20 cellular contexts compared by ENCODE assay signal in the genomic region with DNA sequence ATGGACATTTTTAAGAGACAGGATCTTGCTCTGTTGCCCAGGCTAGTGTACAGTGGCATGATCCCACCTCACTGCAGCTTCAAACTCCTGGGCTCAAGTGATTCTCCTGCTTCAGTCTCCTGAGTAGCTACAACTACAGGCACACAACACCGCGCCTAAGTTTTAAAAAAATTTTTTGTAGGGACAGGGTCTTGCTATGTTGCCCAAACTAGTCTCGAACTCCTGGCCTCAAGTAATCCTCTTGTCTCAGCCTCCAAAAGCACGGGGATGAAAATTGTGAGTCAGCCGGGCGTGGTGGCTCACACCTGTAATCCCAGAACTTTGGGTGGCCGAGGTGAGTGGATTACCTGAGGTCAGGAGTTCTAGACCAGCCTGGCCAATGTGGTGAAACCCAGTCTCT. TPM values are rescaled to one million over a fixed set of nuclear protein-coding genes. Genes with fewer than 3 reads are reported as not detected.
DNase-seq lines count a peak whose midpoint lies in the region; ATAC-seq, FAIRE-seq and TF ChIP-seq lines count a peak whose summit lies in the region.
"Had no signal": no experiment of that assay in that cellular context is flagged by ENCODE, and none has a peak within 500 bp of the region (broad histone marks: within the 10 kb centered on the region; RNA-seq: fewer than 3 reads in every experiment).

No MANE protein-coding gene starts in this region.

- no peaks in the 10 kb centered on the region for H3K4me1 ChIP-seq in HEK293 (ENCODE audit: control insufficient read depth, insufficient read depth, low read length)
- peaks cover 20% of the 10 kb centered on the region for H3K4me1 ChIP-seq in Loucy (ENCODE audit: insufficient read depth, low read length, poor library complexity, severe bottlenecking)
- H3K4me1 ChIP-seq in K562 (replicated peaks in 1 of 2; ENCODE audit: control insufficient read depth in 2 of 2, insufficient read depth in 2 of 2, low read length in 2 of 2) = no peaks in the 10 kb centered on the region
- no peaks in the 10 kb centered on the region for H3K4me1 ChIP-seq in Peyer's patch
- H3K4me1 ChIP-seq in stomach = peaks cover 0 to 9% (median 4%) of the 10 kb centered on the region in 4 donors

- H3K9ac ChIP-seq in Loucy (ENCODE audit: low read depth, low read length, poor library complexity, severe bottlenecking) (no peak overlapping the region), K562 (ENCODE audit: insufficient read depth in 1 of 2, low read depth in 2 of 2, low read length in 2 of 2) (no peak overlapping the region)
- H3K9ac ChIP-seq: GM23248 had no signal

- TF ChIP-seq CTCF in HEK293 (tag by site-specific recombination; IDR thresholded peaks at IDR 0.05) (no peak), Loucy (conservative IDR thresholded peaks at IDR 0.05; ENCODE audit: low read length) (no peak), K562 (IDR thresholded peaks at IDR 0.05 in 2 of 3, conservative IDR thresholded peaks at IDR 0.05 in 1 of 3; ENCODE audit: insufficient read depth in 2 of 3, low read depth in 1 of 3, low read length in 3 of 3) (no peak), Peyer's patch (IDR thresholded peaks at IDR 0.05) (no peak), GM13977 (IDR thresholded peaks at IDR 0.05; ENCODE audit: extremely low read depth, insufficient read depth, missing control alignments) (no peak), stomach (IDR thresholded peaks at IDR 0.05) (no peak)

- peaks cover 38% of the 10 kb centered on the region for H3K79me2 ChIP-seq in Loucy (ENCODE audit: insufficient read depth, low read length)
- H3K79me2 ChIP-seq in K562 (ENCODE audit: control insufficient read depth, insufficient read depth, low read length) = peaks cover 20% of the 10 kb centered on the region; the same call in 2 of the 3 replicates

- H3K9me3 ChIP-seq in HEK293 (ENCODE audit: control insufficient read depth, insufficient read depth, low read depth, low read length) = no peaks in the 10 kb centered on the region
- no peaks in the 10 kb centered on the region for H3K9me3 ChIP-seq in Loucy (ENCODE audit: insufficient read depth, low read depth, low read length)
- no peaks in the 10 kb centered on the region for H3K9me3 ChIP-seq in T-helper 17 cell (ENCODE audit: control insufficient read depth, low read length, poor library complexity, severe bottlenecking)
- no peaks in the 10 kb centered on the region for H3K9me3 ChIP-seq in K562 (replicated peaks; ENCODE audit: control insufficient read depth, insufficient read depth, low read depth, low read length)
- H3K9me3 ChIP-seq in Peyer's patch = no peaks in the 10 kb centered on the region
- H3K9me3 ChIP-seq in stomach = no peaks in the 10 kb centered on the region

- peak overlapping the region; percentile 11 for H3K27ac Mint-ChIP-seq in T-helper 17 cell
- H3K27ac Mint-ChIP-seq: H9 had no signal

- peak overlapping the region; percentile 38 for H3K4me2 ChIP-seq in Loucy (ENCODE audit: low read depth, low read length, poor library complexity, severe bottlenecking)
- no peak overlapping the region for H3K4me2 ChIP-seq in K562 (ENCODE audit: insufficient read depth, low read length)

- H3K4me3 ChIP-seq in HEK293 (ENCODE audit: low read depth, low read length) (no peak overlapping the region), Loucy (ENCODE audit: low read length, poor library complexity, severe bottlenecking) (no peak overlapping the region), K562 (no peak overlapping the region), Peyer's patch (no peak overlapping the region), stomach (no peak overlapping the region)
- H3K4me3 ChIP-seq: GM23248 had no signal

- H3K36me3 ChIP-seq in HEK293 (ENCODE audit: control insufficient read depth in 2 of 2, insufficient read depth in 1 of 2, low read length in 2 of 2) (peaks cover 55 to 56% of the 10 kb centered on the region in 2 experiments), Loucy (ENCODE audit: insufficient read depth, low read length) (peaks cover 60% of the 10 kb centered on the region), K562 (ENCODE audit: control insufficient read depth, insufficient read depth, low read length) (peaks cover 81% of the 10 kb centered on the region), Peyer's patch (peaks cover 0 to 74% (median 0%) of the 10 kb centered on the region in 3 donors), stomach (peaks cover 31 to 99% (median 93%) of the 10 kb centered on the region in 4 donors)

- TF ChIP-seq RAD21 in K562 (CRISPR knock-in tag; conservative IDR thresholded peaks at IDR 0.05 in 1 of 2, IDR thresholded peaks at IDR 0.05 in 1 of 2) = no peak

- no peak for ATAC-seq in T-helper 17 cell
- no peak for ATAC-seq in K562
- ATAC-seq: HCT116 had no signal

- H3K9me1 ChIP-seq in K562 (ENCODE audit: control insufficient read depth, insufficient read depth, low read length) = no peaks in the 10 kb centered on the region

- no peaks in the 10 kb centered on the region for H3K9me2 ChIP-seq in Loucy (replicated peaks; ENCODE audit: low read depth, low read length)

- in situ Hi-C loops in K562 (cut with MboI) (no loop called here), GM13977 (cut with MboI; ENCODE audit: low pct_unique_long_range_greater_than_20kb, low sequenced_read_pairs, unreplicated experiment) (no loop called here)

- DNase-seq in T-helper 17 cell (no peak), K562 (ENCODE audit: extremely low read depth in 1 of 4, low spot score in 3 of 4) (no peak), Peyer's patch (no peak), SIG-M5 treated with dmso at 0.1 percent for 504 hours (lab: John Stamatoyannopoulos, UW; ENCODE audit: unreplicated experiment) (no peak), GM13977 (ENCODE audit: low spot score) (no peak), stomach (no peak)
- DNase-seq: C1 segment of cervical spinal cord; Calu3; CD4-positive, alpha-beta memory T cell; COR-L47; DMS53; DMS79 treated with DMSO at 0.1 percent for 48 hours; GF-D8; GM23248; H9; HFFc6 had no signal

- H2AFZ ChIP-seq in Loucy (ENCODE audit: low read length) = no peak overlapping the region
- H2AFZ ChIP-seq in K562 (ENCODE audit: low read depth, low read length) = no peak overlapping the region
- H2AFZ ChIP-seq: GM23248 had no signal

- H4K20me1 ChIP-seq in Loucy (ENCODE audit: insufficient read depth, low read length, poor library complexity, severe bottlenecking) (peaks cover 11% of the 10 kb centered on the region), K562 (replicated peaks; ENCODE audit: control insufficient read depth, insufficient read depth, low read length) (no peaks in the 10 kb centered on the region)

- peaks cover 17% of the 10 kb centered on the region for H3K4me1 Mint-ChIP-seq in T-helper 17 cell

- no peak overlapping the region for H3K4me3 Mint-ChIP-seq in T-helper 17 cell
- H3K4me3 Mint-ChIP-seq: H9, HFFc6 had no signal

- TF ChIP-seq EP300 in K562 (IDR thresholded peaks at IDR 0.05; ENCODE audit: low read length) (no peak), stomach (IDR thresholded peaks at IDR 0.05) (no peak)

- no peaks in the 10 kb centered on the region for H3K27me3 ChIP-seq in Loucy (ENCODE audit: insufficient read depth, low read length, poor library complexity, severe bottlenecking)
- H3K27me3 ChIP-seq in K562 (ENCODE audit: control insufficient read depth in 2 of 2, insufficient read depth in 2 of 2, low read length in 2 of 2) = no peaks in the 10 kb centered on the region
- H3K27me3 ChIP-seq in Peyer's patch = no peaks in the 10 kb centered on the region
- H3K27me3 ChIP-seq in stomach = no peaks in the 10 kb centered on the region

- no peaks in the 10 kb centered on the region for H3K27me3 Mint-ChIP-seq in T-helper 17 cell
- H3K27me3 Mint-ChIP-seq: CD4-positive, alpha-beta memory T cell had no signal

- TF ChIP-seq POLR2A in K562 (conservative IDR thresholded peaks at IDR 0.05) (no peak), Peyer's patch (IDR thresholded peaks at IDR 0.05) (no peak), stomach (IDR thresholded peaks at IDR 0.05) (no peak)

- CTCF ChIA-PET in HEK293 (lab: Yijun Ruan, JAX) (interaction anchor here (0.6 to 0.9 kb wide), 2 partner anchors 15 to 69 kb away, joined by 5 read pairs; no protein-coding TSS in a partner anchor), K562 (lab: Yijun Ruan, JAX; ENCODE audit: low intra/inter-chr PET ratio) (no interaction called here)

- no TSS peak for BruUV-seq in K562 (replicated peaks; lab: Mats Ljungman, UMichigan)

- intact Hi-C loops in K562 (cut with micrococcal nuclease) (no loop called here), stomach (cut with DNase I; ENCODE audit: low total_unique reads) (no loop called here)

- POLR2A ChIA-PET in HEK293 (lab: Yijun Ruan, JAX) = no interaction called here
- POLR2A ChIA-PET in K562 (lab: Yijun Ruan, JAX) = no interaction called here

- FAIRE-seq in K562 (lab: Jason Lieb, UNC) = no peak
- FAIRE-seq: GM12891 had no signal

- no peaks in the 10 kb centered on the region for H3F3A ChIP-seq in Loucy (ENCODE audit: low read depth)

- 97% methylated on average over 7 of the region's 7 CpGs for WGBS in K562 (ENCODE audit: insufficient coverage, low coverage, missing lambda C conversion rate)
- 93 to 98% (median 97%) methylated on average over 7 of the region's 7 CpGs for WGBS in stomach, 5 donors

- peaks cover 7% of the 10 kb centered on the region for H3K36me3 Mint-ChIP-seq in T-helper 17 cell (ENCODE audit: low read depth)

- no peak overlapping the region for H3K27ac ChIP-seq in HEK293 (ENCODE audit: extremely low read depth, low read depth, low read length)
- H3K27ac ChIP-seq in K562 (ENCODE audit: extremely low read depth, low read depth, low read length) = no peak overlapping the region
- no peak overlapping the region for H3K27ac ChIP-seq in Peyer's patch
- H3K27ac ChIP-seq in stomach = no peak overlapping the region
- H3K27ac ChIP-seq: GM23248 had no signal

RNA-seq across cellular contexts. Expression of gene MYSM1, which starts 20.4 kb away (rescaled TPM):
- total RNA-seq in T-helper 17 cell (10 to 100 TPM; 54.1 to 63.7 TPM), K562 (2014; rRNA removed) (14.8 and 15.3 TPM in 2 replicates), K562 (2014; rRNA removed; fragmentation: Illumina TruSeq; extraction: Trizol) (34.1 and 35.0 TPM in 2 replicates), K562 (2015; rRNA removed; fragmentation: Illumina TruSeq; extraction: Trizol) (27.6 and 32.3 TPM in 2 replicates), K562 (2021) (30.1 and 34.0 TPM in 2 replicates), Peyer's patch (10 to 100 TPM; 40.8 to 62.3 (median 49.5) TPM), stomach (100 to 1,000 TPM in 1 of 5 donors, 10 to 100 TPM in 4; 17.4 to 126 (median 36.2) TPM)
- 41.2 and 212 TPM in 2 replicates for total RNA-seq in K562 (2011; cell fraction: chromatin; rRNA removed; ENCODE audit: low replicate concordance)
- 19.0 and 31.5 TPM in 2 replicates for total RNA-seq in K562 (2011; cell fraction: nucleolus; rRNA removed)
- total RNA-seq in K562 (2011; cell fraction: nucleoplasm; rRNA removed) = 78.8 and 129 TPM in 2 replicates
- polyA plus RNA-seq in K562 (2011; rRNA removed) (50.9 and 52.8 TPM in 2 replicates), K562 (2014; fragmentation: Illumina TruSeq; extraction: Trizol) (21.5 and 30.7 TPM in 2 replicates), K562 (2014; fragmentation: Nextera tagmentation; extraction: Ambion mirVana) (10 to 100 TPM; 12.9 to 16.1 TPM), K562 (2014; rRNA removed) (27.3 and 32.5 TPM in 2 replicates), stomach (1 to 10 TPM; 2.5 to 8.5 (median 3.4) TPM)
- polyA plus RNA-seq in K562 (2011; cell fraction: cytosol; rRNA removed) = 5.8 and 15.6 TPM in 2 replicates
- polyA plus RNA-seq in K562 (2011; cell fraction: nucleus; rRNA removed) = 93.1 and 132 TPM in 2 replicates
- 16.3 and 19.2 TPM in 2 replicates for polyA plus RNA-seq in K562 (2012)
- 61.9 and 82.4 TPM in 2 replicates for polyA minus RNA-seq in K562 (2011; rRNA and poly(A)+ RNA removed)
- polyA minus RNA-seq in K562 (2011; cell fraction: cytosol; rRNA and poly(A)+ RNA removed) = 12.4 and 14.9 TPM in 2 replicates
- 74.5 and 153 TPM in 2 replicates for polyA minus RNA-seq in K562 (2011; cell fraction: nucleus; rRNA and poly(A)+ RNA removed)

Comparison
In these comparisons a context has a peak if more than half of its experiments do, and no peak if none do; other contexts are left out.
1. Of the 44 proteins assayed by ChIP-seq in both K562 and HEK293: peak only in K562: none; only in HEK293: none; in both: ZNF121; in neither: 43.